Comparison of ENCODE assay signal across 26 cellular contexts in the genomic region with DNA sequence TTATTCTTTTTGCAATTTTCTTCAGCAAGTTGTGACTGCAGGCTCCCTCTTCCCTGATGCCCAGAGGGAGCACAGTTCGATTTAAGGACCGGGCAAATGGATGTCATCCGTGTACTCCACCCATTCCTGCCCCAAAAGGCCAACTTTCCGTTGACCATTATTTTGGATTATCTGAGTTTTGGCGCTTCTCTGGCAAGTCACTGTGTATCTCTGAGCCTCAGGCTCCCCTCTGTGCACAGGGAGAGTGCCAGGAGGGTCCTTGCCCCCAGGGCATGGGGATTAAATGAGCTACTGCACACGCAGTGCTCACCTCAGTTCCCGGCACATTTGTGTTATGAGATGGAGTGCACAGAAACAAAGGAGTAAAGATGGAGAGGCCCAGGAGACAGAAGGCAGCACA.
"Had no signal": no experiment of that assay in that cellular context is flagged by ENCODE, and none has a peak within 500 bp of the region (broad histone marks: within the 10 kb centered on the region; RNA-seq: fewer than 3 reads in every experiment).

No MANE protein-coding gene starts in this region.

- H3K27ac ChIP-seq: foreskin keratinocyte, right lobe of liver, SJSA1, thyroid gland, upper lobe of left lung had no signal

- H3K36me3 ChIP-seq: ovary, right lobe of liver, SJSA1, thyroid gland, upper lobe of left lung had no signal

- H3K9me3 ChIP-seq: ovary, right lobe of liver, thyroid gland, upper lobe of left lung had no signal

- H3K4me3 ChIP-seq: ovary, right lobe of liver, SJSA1, skin epidermis, thyroid gland, upper lobe of left lung had no signal

- H3K27ac Mint-ChIP-seq: activated B cell treated with CpG ODN at 0.5 μM for 24 hours; activated CD4-positive, alpha-beta T cell treated with anti-CD3 and anti-CD28 coated beads for 36 hours; activated CD8-positive, alpha-beta memory T cell treated with anti-CD3 and anti-CD28 coated beads, Interleukin-2, amount 10 ng/mL, durations not matched to agents 7 days and 5 days; activated CD8-positive, alpha-beta T cell treated with anti-CD3 and anti-CD28 coated beads, Interleukin-2, amount 10 ng/mL, durations not matched to agents 7 days and 5 days; activated naive CD4-positive, alpha-beta T cell treated with anti-CD3 and anti-CD28 coated beads for 36 hours; activated T-cell treated with anti-CD3 and anti-CD28 coated beads, Interleukin-2, amount 50 U/mL, for 72 hours; endodermal cell; mesothelial cell of epicardium; progenitor cell of endocrine pancreas; stimulated activated naive CD8-positive, alpha-beta T cell treated with anti-CD3 and anti-CD28 coated beads, Interleukin-15, Interleukin-2, amounts not matched to agents 100 ng/mL and 50 ng/mL, for 24 hours; T-helper 2 cell treated with Interferon-gamma antibody and Interleukin-4, amounts not matched to agents 5 μg/mL and 100 μg/mL, for 36 hours had no signal

- H3K36me3 Mint-ChIP-seq: activated CD8-positive, alpha-beta memory T cell treated with anti-CD3 and anti-CD28 coated beads, Interleukin-2, amount 10 ng/mL, durations not matched to agents 7 days and 5 days; mesothelial cell of epicardium; stimulated activated effector memory CD8-positive, alpha-beta T cell treated with anti-CD3 and anti-CD28 coated beads, Interleukin-12 subunit alpha, Interleukin-12 subunit beta, amount 100 ng/mL, for 72 hours had no signal

- ATAC-seq: activated CD4-positive, alpha-beta T cell treated with anti-CD3 and anti-CD28 coated beads for 36 hours; activated CD8-positive, alpha-beta memory T cell treated with anti-CD3 and anti-CD28 coated beads, Interleukin-2, amount 10 ng/mL, durations not matched to agents 7 days and 5 days; activated CD8-positive, alpha-beta T cell treated with anti-CD3 and anti-CD28 coated beads, Interleukin-2, amount 10 ng/mL, durations not matched to agents 7 days and 5 days; activated T-cell treated with anti-CD3 and anti-CD28 coated beads, Interleukin-2, amount 50 U/mL, for 72 hours; esophagus mucosa; foreskin keratinocyte; left cardiac atrium; left ventricle myocardium superior; right lobe of liver; stimulated activated effector memory CD8-positive, alpha-beta T cell treated with anti-CD3 and anti-CD28 coated beads, Interleukin-12 subunit alpha, Interleukin-12 subunit beta, amount 100 ng/mL, for 72 hours had no signal

- H3K4me3 Mint-ChIP-seq: activated B cell treated with CpG ODN at 0.5 μM for 24 hours; activated CD8-positive, alpha-beta memory T cell treated with anti-CD3 and anti-CD28 coated beads, Interleukin-2, amount 10 ng/mL, durations not matched to agents 7 days and 5 days; activated CD8-positive, alpha-beta T cell treated with anti-CD3 and anti-CD28 coated beads, Interleukin-2, amount 10 ng/mL, durations not matched to agents 7 days and 5 days; endodermal cell; mesothelial cell of epicardium; T-helper 2 cell treated with Interferon-gamma antibody and Interleukin-4, amounts not matched to agents 5 μg/mL and 100 μg/mL, for 36 hours had no signal

- DNase-seq: activated B cell treated with CpG ODN at 0.5 μM for 24 hours; activated CD4-positive, alpha-beta T cell treated with anti-CD3 and anti-CD28 coated beads for 36 hours; activated CD8-positive, alpha-beta memory T cell treated with anti-CD3 and anti-CD28 coated beads, Interleukin-2, amount 10 ng/mL, durations not matched to agents 7 days and 5 days; activated CD8-positive, alpha-beta T cell treated with anti-CD3 and anti-CD28 coated beads, Interleukin-2, amount 10 ng/mL, durations not matched to agents 7 days and 5 days; activated naive CD4-positive, alpha-beta T cell treated with anti-CD3 and anti-CD28 coated beads for 36 hours; activated T-cell treated with anti-CD3 and anti-CD28 coated beads, Interleukin-2, amount 50 U/mL, for 72 hours; cortex of kidney; endodermal cell; foreskin keratinocyte; left cardiac atrium; left ventricle myocardium superior; naive B cell; ovary; right lobe of liver; stimulated activated CD4-positive, alpha-beta T cell treated with anti-CD3 and anti-CD28 coated beads, Interleukin-12 subunit alpha, Interleukin-12 subunit beta, amount 100 ng/mL, for 4 hours; stimulated activated CD4-positive, alpha-beta T cell treated with anti-CD3 and anti-CD28 coated beads, Interleukin-4, amount 100 ng/mL, for 1 hour; thyroid gland; upper lobe of left lung had no signal

- H3K9me3 Mint-ChIP-seq: activated B cell treated with CpG ODN at 0.5 μM for 24 hours; activated naive CD4-positive, alpha-beta T cell treated with anti-CD3 and anti-CD28 coated beads for 36 hours; activated T-cell treated with anti-CD3 and anti-CD28 coated beads, Interleukin-2, amount 50 U/mL, for 72 hours; stimulated activated effector memory CD8-positive, alpha-beta T cell treated with anti-CD3 and anti-CD28 coated beads, Interleukin-12 subunit alpha, Interleukin-12 subunit beta, amount 100 ng/mL, for 72 hours; stimulated activated naive CD8-positive, alpha-beta T cell treated with anti-CD3 and anti-CD28 coated beads, Interleukin-15, Interleukin-2, amounts not matched to agents 100 ng/mL and 50 ng/mL, for 24 hours; T-helper 2 cell treated with Interferon-gamma antibody and Interleukin-4, amounts not matched to agents 5 μg/mL and 100 μg/mL, for 36 hours had no signal

- H3K4me1 ChIP-seq: right lobe of liver had no signal

- H3K27me3 ChIP-seq: ovary, right lobe of liver, thyroid gland, upper lobe of left lung had no signal
